Comparison of ENCODE assay signal across 1 cellular context in genomic region chr11:9232482-9232881, GRCh38.
TF ChIP-seq lines count a peak whose summit lies in the region.

No MANE protein-coding gene starts in this region.

TF ChIP-seq in H1, 55 proteins besides CTCF, POLR2A, EP300 and RAD21 (continued from another document):
- TF ChIP-seq CHD7 (IDR thresholded peaks at IDR 0.05; ENCODE audit: insufficient replicate concordance, low read length) (no peak), SIX5 (IDR thresholded peaks at IDR 0.05; ENCODE audit: low read depth, low read length) (no peak)
